ENCODE assay signal across 10 cellular contexts in the genomic region with DNA sequence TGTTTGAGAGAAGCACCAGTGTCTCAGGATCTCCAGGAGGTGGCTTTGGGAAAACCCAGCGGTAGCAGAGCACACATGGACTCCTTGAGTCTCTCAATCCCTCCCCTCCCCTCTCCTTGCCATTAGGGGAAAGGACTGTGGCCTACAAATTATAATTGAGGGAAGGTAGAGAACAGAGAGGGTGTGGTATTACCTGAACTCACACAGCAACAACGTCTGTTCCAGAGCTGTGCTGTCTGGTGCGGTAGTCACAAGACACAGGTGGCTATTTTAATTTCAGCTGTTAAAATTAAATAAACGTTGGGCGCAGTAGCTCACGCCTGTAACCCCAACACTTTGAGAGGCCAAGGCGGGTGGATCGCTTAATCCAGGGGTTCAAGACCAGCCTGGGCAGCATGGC.
"Had no signal": no experiment of that assay in that cellular context is flagged by ENCODE, and none has a peak within 500 bp of the region (broad histone marks: within the 10 kb centered on the region; RNA-seq: fewer than 3 reads in every experiment).

No MANE protein-coding gene starts in this region.

- H3K4me3 ChIP-seq: GM23338 had no signal

- H3K27ac ChIP-seq: HL-60, KMS-11 had no signal

- FAIRE-seq: H1, H54 had no signal

- H3K4me3 Mint-ChIP-seq: GM23338, H9, HFFc6 had no signal

- H3K27ac Mint-ChIP-seq: GM23338, H9, HFFc6 had no signal

- H3K9me3 Mint-ChIP-seq: GM23338, H9, HFFc6 had no signal

- DNase-seq: H9, HCEC 1CT, HFFc6, IMR-90, KBM-7 had no signal

- H3K4me2 ChIP-seq: GM23338, KMS-11 had no signal

- ATAC-seq: GM23338 had no signal

- H3K4me1 Mint-ChIP-seq: GM23338 had no signal
